Comparison of ENCODE assay signal across 3 cellular contexts in genomic region chr5:101721543-101721942, GRCh38.
TF ChIP-seq lines count a peak whose summit lies in the region.

No MANE protein-coding gene starts in this region.

TF ChIP-seq in A549, 52 proteins besides CTCF, POLR2A, EP300 and RAD21:
- TF ChIP-seq, protein P1, sequence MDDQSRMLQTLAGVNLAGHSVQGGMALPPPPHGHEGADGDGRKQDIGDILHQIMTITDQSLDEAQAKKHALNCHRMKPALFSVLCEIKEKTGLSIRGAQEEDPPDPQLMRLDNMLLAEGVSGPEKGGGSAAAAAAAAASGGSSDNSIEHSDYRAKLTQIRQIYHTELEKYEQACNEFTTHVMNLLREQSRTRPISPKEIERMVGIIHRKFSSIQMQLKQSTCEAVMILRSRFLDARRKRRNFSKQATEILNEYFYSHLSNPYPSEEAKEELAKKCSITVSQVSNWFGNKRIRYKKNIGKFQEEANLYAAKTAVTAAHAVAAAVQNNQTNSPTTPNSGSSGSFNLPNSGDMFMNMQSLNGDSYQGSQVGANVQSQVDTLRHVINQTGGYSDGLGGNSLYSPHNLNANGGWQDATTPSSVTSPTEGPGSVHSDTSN (IDR thresholded peaks at IDR 0.05) = no peak
- peak; percentile 73 for TF ChIP-seq MAFK (IDR thresholded peaks at IDR 0.05; ENCODE audit: partially characterized antibody)

TF ChIP-seq in IMR-90, 13 proteins besides CTCF, POLR2A, EP300 and RAD21 (continued from another document):
- TF ChIP-seq, protein P2, sequence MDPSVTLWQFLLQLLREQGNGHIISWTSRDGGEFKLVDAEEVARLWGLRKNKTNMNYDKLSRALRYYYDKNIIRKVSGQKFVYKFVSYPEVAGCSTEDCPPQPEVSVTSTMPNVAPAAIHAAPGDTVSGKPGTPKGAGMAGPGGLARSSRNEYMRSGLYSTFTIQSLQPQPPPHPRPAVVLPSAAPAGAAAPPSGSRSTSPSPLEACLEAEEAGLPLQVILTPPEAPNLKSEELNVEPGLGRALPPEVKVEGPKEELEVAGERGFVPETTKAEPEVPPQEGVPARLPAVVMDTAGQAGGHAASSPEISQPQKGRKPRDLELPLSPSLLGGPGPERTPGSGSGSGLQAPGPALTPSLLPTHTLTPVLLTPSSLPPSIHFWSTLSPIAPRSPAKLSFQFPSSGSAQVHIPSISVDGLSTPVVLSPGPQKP (IDR thresholded peaks at IDR 0.05; ENCODE audit: borderline replicate concordance, low read depth, low read length) = no peak

TF ChIP-seq in K562, 482 proteins besides CTCF, POLR2A, EP300 and RAD21 (continued from another document):
- TF ChIP-seq SREBF2 (CRISPR knock-in tag; IDR thresholded peaks at IDR 0.05) = no peak
- no peak for TF ChIP-seq EHMT2 (IDR thresholded peaks at IDR 0.05)
- TF ChIP-seq ZNF316 (IDR thresholded peaks at IDR 0.05) = 0 out of 2 replicates have a peak, but pooled peaks have one; percentile 46
- TF ChIP-seq MAFK (IDR thresholded peaks at IDR 0.05; ENCODE audit: low read length) = 0 out of 2 replicates have a peak, but pooled peaks have one; percentile 10
- TF ChIP-seq ZNF224 (CRISPR knock-in tag; IDR thresholded peaks at IDR 0.05) = no peak
- TF ChIP-seq, protein P3, sequence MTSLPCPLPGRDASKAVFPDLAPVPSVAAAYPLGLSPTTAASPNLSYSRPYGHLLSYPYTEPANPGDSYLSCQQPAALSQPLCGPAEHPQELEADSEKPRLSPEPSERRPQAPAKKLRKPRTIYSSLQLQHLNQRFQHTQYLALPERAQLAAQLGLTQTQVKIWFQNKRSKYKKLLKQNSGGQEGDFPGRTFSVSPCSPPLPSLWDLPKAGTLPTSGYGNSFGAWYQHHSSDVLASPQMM (CRISPR knock-in tag; IDR thresholded peaks at IDR 0.05) = no peak
- no peak for TF ChIP-seq FOXJ3 (CRISPR knock-in tag; IDR thresholded peaks at IDR 0.05)
- no peak for TF ChIP-seq NONO (IDR thresholded peaks at IDR 0.05; ENCODE audit: low read depth in 2 of 2, low read length in 1 of 2)
- TF ChIP-seq TEAD1 (CRISPR knock-in tag; IDR thresholded peaks at IDR 0.05) = no peak
- TF ChIP-seq, protein P4, sequence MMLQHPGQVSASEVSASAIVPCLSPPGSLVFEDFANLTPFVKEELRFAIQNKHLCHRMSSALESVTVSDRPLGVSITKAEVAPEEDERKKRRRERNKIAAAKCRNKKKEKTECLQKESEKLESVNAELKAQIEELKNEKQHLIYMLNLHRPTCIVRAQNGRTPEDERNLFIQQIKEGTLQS (IDR thresholded peaks at IDR 0.05) = no peak
- TF ChIP-seq, protein P4 (CRISPR knock-in tag; conservative IDR thresholded peaks at IDR 0.05) = no peak
- TF ChIP-seq, protein P5, sequence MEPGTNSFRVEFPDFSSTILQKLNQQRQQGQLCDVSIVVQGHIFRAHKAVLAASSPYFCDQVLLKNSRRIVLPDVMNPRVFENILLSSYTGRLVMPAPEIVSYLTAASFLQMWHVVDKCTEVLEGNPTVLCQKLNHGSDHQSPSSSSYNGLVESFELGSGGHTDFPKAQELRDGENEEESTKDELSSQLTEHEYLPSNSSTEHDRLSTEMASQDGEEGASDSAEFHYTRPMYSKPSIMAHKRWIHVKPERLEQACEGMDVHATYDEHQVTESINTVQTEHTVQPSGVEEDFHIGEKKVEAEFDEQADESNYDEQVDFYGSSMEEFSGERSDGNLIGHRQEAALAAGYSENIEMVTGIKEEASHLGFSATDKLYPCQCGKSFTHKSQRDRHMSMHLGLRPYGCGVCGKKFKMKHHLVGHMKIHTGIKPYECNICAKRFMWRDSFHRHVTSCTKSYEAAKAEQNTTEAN (CRISPR knock-in tag; IDR thresholded peaks at IDR 0.05) = no peak
- TF ChIP-seq NCOA2 (IDR thresholded peaks at IDR 0.05; ENCODE audit: partially characterized antibody in 2 of 2) = no peak
- no peak for TF ChIP-seq ZNF24 (IDR thresholded peaks at IDR 0.05)
- TF ChIP-seq ID3 (CRISPR knock-in tag; IDR thresholded peaks at IDR 0.05) = no peak
- no peak for TF ChIP-seq ID3 (tag; IDR thresholded peaks at IDR 0.05)
